In genomic region chr9:137578518-137579258, GRCh38 we compare ENCODE assay signal across 8 cellular contexts. TPM values are rescaled to one million over a fixed set of nuclear protein-coding genes. Genes with fewer than 3 reads are reported as not detected.
DNase-seq lines count a peak whose midpoint lies in the region; ATAC-seq, FAIRE-seq and TF ChIP-seq lines count a peak whose summit lies in the region.

DPH7 (minus strand) TSS chr9:137578925; CDS start chr9:137578777, 148 bp downstream.

- DNase-seq in D341Med (ENCODE audit: low spot score) (peak; percentile 98), NT2/D1 (ENCODE audit: low read depth, low spot score) (peak; percentile 90), endothelial cell of umbilical vein (ENCODE audit: low read depth, low spot score) (peak; percentile 91), middle frontal gyrus (ENCODE audit: extremely low spot score, low spot score) (peak; percentile 91)
- DNase-seq in activated CD8-positive, alpha-beta memory T cell treated with anti-CD3 and anti-CD28 coated beads, Interleukin-2, amount 50 U/mL, for 4 hours: peak; percentile 98
- peak; percentile 97 to 98 for DNase-seq in stimulated activated CD8-positive, alpha-beta memory T cell treated with anti-CD3 and anti-CD28 coated beads, Interleukin-2, amount 100 ng/mL, for 48 hours (ENCODE audit: low read depth in 2 of 2)

- peak within 1 kb of the TSS; percentile 83 for H3K9ac ChIP-seq in HUES48 (ENCODE audit: low read depth, low read length)
- H3K9ac ChIP-seq in NT2/D1 (ENCODE audit: insufficient read length, low read depth): peak within 1 kb of the TSS; percentile 97
- H3K9ac ChIP-seq in endothelial cell of umbilical vein (replicated peaks; ENCODE audit: extremely low read depth, insufficient read depth, low read length): peak within 1 kb of the TSS; percentile 75

- peak within 1 kb of the TSS; percentile 87 for H2AFZ ChIP-seq in endothelial cell of umbilical vein (ENCODE audit: low read depth, low read length)

- H3K4me2 ChIP-seq in endothelial cell of umbilical vein (ENCODE audit: insufficient read depth, low read length): peak within 1 kb of the TSS; percentile 81

- peak; percentile 62 for TF ChIP-seq POLR2A in endothelial cell of umbilical vein (IDR thresholded peaks at IDR 0.05; ENCODE audit: low read depth, low read length)

- ATAC-seq in GM21381 (IDR thresholded peaks at IDR 0.05; ENCODE audit: unreplicated experiment): peak; percentile 94

- peaks cover 32% of the 10 kb centered on the region for H3K79me2 ChIP-seq in endothelial cell of umbilical vein (ENCODE audit: control insufficient read depth, insufficient read depth, low read length)

- FAIRE-seq in endothelial cell of umbilical vein (lab: Jason Lieb, UNC): peak; percentile 95

- H3K4me3 ChIP-seq in HUES48 (ENCODE audit: low read depth, low read length) (peak within 1 kb of the TSS; percentile 95), NT2/D1 (ENCODE audit: insufficient read length, low read depth) (peak within 1 kb of the TSS; percentile 94), endothelial cell of umbilical vein (replicated peaks in 1 of 3; ENCODE audit: insufficient read depth in 1 of 3, low read depth in 1 of 3, low read length in 3 of 3) (peak within 1 kb of the TSS; percentile 77 to 94 (median 83))

- H3K27me3 ChIP-seq in HUES48 (ENCODE audit: control insufficient read depth, insufficient read depth, low read length) (no peaks in the 10 kb centered on the region), NT2/D1 (ENCODE audit: insufficient read depth, insufficient read length) (no peaks in the 10 kb centered on the region), endothelial cell of umbilical vein (ENCODE audit: control insufficient read depth in 2 of 2, insufficient read depth in 2 of 2, low read length in 2 of 2) (no peaks in the 10 kb centered on the region)

- POLR2A ChIA-PET in endothelial cell of umbilical vein (lab: Charles Lee): interaction anchor here (1.4 kb wide), 1 partner anchor 24 kb away, joined by 3 read pairs; no protein-coding TSS in a partner anchor

- peaks cover 17% of the 10 kb centered on the region for H3K4me1 ChIP-seq in HUES48 (ENCODE audit: control insufficient read depth, insufficient read depth, low read length)
- H3K4me1 ChIP-seq in NT2/D1 (ENCODE audit: insufficient read depth, insufficient read length): peaks cover 24% of the 10 kb centered on the region
- H3K4me1 ChIP-seq in endothelial cell of umbilical vein (ENCODE audit: control insufficient read depth, extremely low read depth, insufficient read depth, low read length): peaks cover 14% of the 10 kb centered on the region

- H3K36me3 ChIP-seq in HUES48 (ENCODE audit: control insufficient read depth, insufficient read depth, low read length) (peaks cover 63% of the 10 kb centered on the region), NT2/D1 (ENCODE audit: insufficient read depth, insufficient read length, low read length) (peaks cover 76% of the 10 kb centered on the region), endothelial cell of umbilical vein (ENCODE audit: control insufficient read depth in 2 of 2, extremely low read depth in 1 of 2, insufficient read depth in 2 of 2, low read length in 2 of 2) (peaks cover 9 to 31% of the 10 kb centered on the region in 2 experiments)

- H3K9me3 ChIP-seq in HUES48 (ENCODE audit: control insufficient read depth, insufficient read depth, low read length) (no peaks in the 10 kb centered on the region), NT2/D1 (ENCODE audit: insufficient read depth, low read length) (no peaks in the 10 kb centered on the region), endothelial cell of umbilical vein (replicated peaks; ENCODE audit: control insufficient read depth, insufficient read depth, low read length) (no peaks in the 10 kb centered on the region)

- no peaks in the 10 kb centered on the region for H4K20me1 ChIP-seq in endothelial cell of umbilical vein (replicated peaks; ENCODE audit: control insufficient read depth, extremely low read depth, insufficient read depth, low read length)

- no peaks in the 10 kb centered on the region for H3K9me1 ChIP-seq in endothelial cell of umbilical vein (replicated peaks; ENCODE audit: control insufficient read depth, extremely low read depth, insufficient read depth, low read length)

- CTCF ChIA-PET in endothelial cell of umbilical vein (lab: Charles Lee): interaction anchor here (0.7 to 1.7 kb wide), 6 partner anchors 10 to 44 kb away, joined by 3 to 15 read pairs (median 5); partner anchors contain the start of genes MRPL41 and ZMYND19

- H3K27ac ChIP-seq in HUES48 (ENCODE audit: low read depth, low read length): peak within 1 kb of the TSS; percentile 89
- H3K27ac ChIP-seq in endothelial cell of umbilical vein (ENCODE audit: insufficient read depth, low read depth, low read length): peak within 1 kb of the TSS; percentile 22

- intact Hi-C loops in endothelial cell of umbilical vein (cut with micrococcal nuclease): loop anchor here (1.0 kb wide), 1 partner anchor 27 kb away; the partner anchor contains the start of gene ARRDC1

- peak; percentile 97 to 98 for TF ChIP-seq CTCF in endothelial cell of umbilical vein (IDR thresholded peaks at IDR 0.05; ENCODE audit: extremely low read depth in 1 of 2, insufficient read depth in 1 of 2, low read depth in 1 of 2, low read length in 2 of 2)

- dilution Hi-C loops in endothelial cell of umbilical vein (cut with MboI; ENCODE audit: extremely low pct_ligation_motif_present, low sequenced_read_pairs): no loop called here

- no TSS peak for BruUV-seq in endothelial cell of umbilical vein (replicated peaks; lab: Mats Ljungman, UMichigan)

TF ChIP-seq in endothelial cell of umbilical vein, 7 proteins besides CTCF, POLR2A, EP300 and RAD21:
- peak; percentile 89 for TF ChIP-seq POLR2AphosphoS5 (IDR thresholded peaks at IDR 0.05; ENCODE audit: insufficient read depth, low read depth, low read length)
- peak; percentile 29 for TF ChIP-seq MAX (IDR thresholded peaks at IDR 0.05; ENCODE audit: insufficient read depth, insufficient read length)
- TF ChIP-seq MYC (IDR thresholded peaks at IDR 0.05; ENCODE audit: low read depth, low read length): no peak
- TF ChIP-seq JUN (IDR thresholded peaks at IDR 0.05; ENCODE audit: borderline replicate concordance, insufficient read depth, insufficient read length, low read depth): no peak
- no peak for TF ChIP-seq EZH2 (IDR thresholded peaks at IDR 0.05; ENCODE audit: borderline replicate concordance, low read depth, low read length, severe bottlenecking)
- no peak for TF ChIP-seq GATA2 (IDR thresholded peaks at IDR 0.05; ENCODE audit: insufficient read depth, insufficient read length, low read depth, low read length)
- no peak for TF ChIP-seq FOS (IDR thresholded peaks at IDR 0.05; ENCODE audit: borderline replicate concordance, insufficient read depth, low read length)

RNA-seq across cellular contexts. Expression of gene DPH7, which starts in this region (rescaled TPM):
- total RNA-seq in endothelial cell of umbilical vein: 43.2 TPM in 2 replicates
- 40.8 and 41.8 TPM in 2 replicates for polyA plus RNA-seq in endothelial cell of umbilical vein
- 29.5 and 37.5 TPM in 2 replicates for polyA plus RNA-seq in endothelial cell of umbilical vein (2011; cell fraction: cytosol; rRNA removed)
- 144 and 146 TPM in 2 replicates for polyA plus RNA-seq in endothelial cell of umbilical vein (2011; cell fraction: nucleus; rRNA removed)
- 23.9 and 26.7 TPM in 2 replicates for polyA plus RNA-seq in endothelial cell of umbilical vein (2012)
- 25.6 and 26.6 TPM in 2 replicates for polyA minus RNA-seq in endothelial cell of umbilical vein
- 18.8 TPM for polyA minus RNA-seq in endothelial cell of umbilical vein (2011; cell fraction: cytosol; rRNA and poly(A)+ RNA removed)
- polyA minus RNA-seq in endothelial cell of umbilical vein (2011; cell fraction: nucleus; rRNA and poly(A)+ RNA removed): 25.6 and 29.5 TPM in 2 replicates

Comparison
In these comparisons a context has a peak if more than half of its experiments do, and no peak if none do; other contexts are left out.
1. Peak in every context shown above with its lines: DNase-seq, ATAC-seq, H3K4me3 ChIP-seq and H3K27ac ChIP-seq.